In genomic region chr13:81800433-81800832, GRCh38 we compare ENCODE assay signal across 36 cellular contexts.
"Had no signal": no experiment of that assay in that cellular context is flagged by ENCODE, and none has a peak within 500 bp of the region (broad histone marks: within the 10 kb centered on the region; RNA-seq: fewer than 3 reads in every experiment).

No MANE protein-coding gene starts in this region.

- H3K4me1 ChIP-seq: body of pancreas, breast epithelium had no signal

- FAIRE-seq: astrocyte, TTC549 had no signal

- H3K9me3 Mint-ChIP-seq: activated naive CD4-positive, alpha-beta T cell treated with anti-CD3 and anti-CD28 coated beads for 36 hours; activated naive CD8-positive, alpha-beta T cell treated with anti-CD3 and anti-CD28 coated beads, Interleukin-2, amount 10 ng/mL, durations not matched to agents 7 days and 5 days; T-helper 1 cell treated with Interleukin-12 subunit alpha and Interleukin-12 subunit beta and Interleukin-4 antibody, amounts not matched to agents 30 μg/mL and 1 μg/mL, for 36 hours had no signal

- H3K27ac Mint-ChIP-seq: activated B cell treated with CpG ODN at 0.5 μM for 24 hours; activated CD4-positive, alpha-beta memory T cell treated with anti-CD3 and anti-CD28 coated beads for 36 hours; activated CD4-positive, alpha-beta T cell treated with anti-CD3 and anti-CD28 coated beads, Interleukin-2, amount 10 ng/mL, durations not matched to agents 24 days and 14 days; activated CD8-positive, alpha-beta T cell treated with anti-CD3 and anti-CD28 coated beads for 36 hours; activated naive CD4-positive, alpha-beta T cell treated with anti-CD3 and anti-CD28 coated beads for 36 hours; activated naive CD8-positive, alpha-beta T cell; activated naive CD8-positive, alpha-beta T cell treated with anti-CD3 and anti-CD28 coated beads, Interleukin-2, amount 10 ng/mL, durations not matched to agents 7 days and 5 days; activated naive CD8-positive, alpha-beta T cell treated with anti-CD3 and anti-CD28 coated beads, Interleukin-2, amount 50 U/mL, for 24 hours; activated T-cell treated with anti-CD3 and anti-CD28 coated beads, Interleukin-2, amount 50 U/mL, for 72 hours; activated T-helper 1 cell treated with anti-CD3 and anti-CD28 coated beads, Interleukin-12 subunit alpha, Interleukin-12 subunit beta, Interleukin-2, Interleukin-4 antibody, amounts not matched to agents 30 ng/mL and 10 ng/mL and 1 ng/mL, durations not matched to agents 14 hours and 24 hours and 36 hours; activated T-helper 17 cell treated with anti-CD3 and anti-CD28 coated beads, Interleukin-2, amount 50 U/mL, for 72 hours; T-helper 1 cell treated with Interleukin-12 subunit alpha and Interleukin-12 subunit beta and Interleukin-4 antibody, amounts not matched to agents 30 μg/mL and 1 μg/mL, for 36 hours; T-helper 2 cell treated with Interferon-gamma antibody and Interleukin-4, amounts not matched to agents 5 μg/mL and 100 μg/mL, for 36 hours had no signal

- ATAC-seq: activated CD8-positive, alpha-beta T cell treated with anti-CD3 and anti-CD28 coated beads for 36 hours; activated naive CD8-positive, alpha-beta T cell treated with anti-CD3 and anti-CD28 coated beads, Interleukin-2, amount 50 U/mL, for 24 hours; activated T-cell treated with anti-CD3 and anti-CD28 coated beads, Interleukin-2, amount 50 U/mL, for 4 hours; activated T-cell treated with anti-CD3 and anti-CD28 coated beads, Interleukin-2, amount 50 U/mL, for 72 hours; activated T-helper 17 cell treated with anti-CD3 and anti-CD28 coated beads, Interleukin-2, amount 50 U/mL, for 72 hours; body of pancreas had no signal

- H3K4me1 Mint-ChIP-seq: activated B cell treated with CpG ODN at 0.5 μM for 24 hours; activated CD4-positive, alpha-beta T cell treated with anti-CD3 and anti-CD28 coated beads, Interleukin-2, amount 10 ng/mL, durations not matched to agents 24 days and 14 days; activated naive CD8-positive, alpha-beta T cell treated with anti-CD3 and anti-CD28 coated beads, Interleukin-2, amount 10 ng/mL, durations not matched to agents 7 days and 5 days; activated naive CD8-positive, alpha-beta T cell treated with anti-CD3 and anti-CD28 coated beads, Interleukin-2, amount 50 U/mL, for 24 hours; activated T-helper 17 cell treated with anti-CD3 and anti-CD28 coated beads, Interleukin-2, amount 50 U/mL, for 72 hours had no signal

- H3K27me3 Mint-ChIP-seq: activated B cell treated with CpG ODN at 0.5 μM for 24 hours; activated CD4-positive, alpha-beta memory T cell treated with anti-CD3 and anti-CD28 coated beads for 36 hours; activated CD4-positive, alpha-beta T cell treated with anti-CD3 and anti-CD28 coated beads, Interleukin-2, amount 10 ng/mL, durations not matched to agents 24 days and 14 days; activated CD8-positive, alpha-beta T cell treated with anti-CD3 and anti-CD28 coated beads for 36 hours; activated naive CD8-positive, alpha-beta T cell; activated naive CD8-positive, alpha-beta T cell treated with anti-CD3 and anti-CD28 coated beads, Interleukin-2, amount 10 ng/mL, durations not matched to agents 7 days and 5 days; activated naive CD8-positive, alpha-beta T cell treated with anti-CD3 and anti-CD28 coated beads, Interleukin-2, amount 50 U/mL, for 24 hours; activated T-helper 17 cell treated with anti-CD3 and anti-CD28 coated beads, Interleukin-2, amount 50 U/mL, for 72 hours had no signal

- H3K27ac ChIP-seq: body of pancreas, brain microvascular endothelial cell, breast epithelium, VCaP had no signal

- H3K36me3 Mint-ChIP-seq: activated CD4-positive, alpha-beta memory T cell treated with anti-CD3 and anti-CD28 coated beads for 36 hours; activated naive CD8-positive, alpha-beta T cell; activated naive CD8-positive, alpha-beta T cell treated with anti-CD3 and anti-CD28 coated beads, Interleukin-2, amount 10 ng/mL, durations not matched to agents 7 days and 5 days had no signal

- H3K4me3 ChIP-seq: body of pancreas, breast epithelium had no signal

- H3K36me3 ChIP-seq: brain microvascular endothelial cell, breast epithelium had no signal

- H3K4me3 Mint-ChIP-seq: activated B cell treated with CpG ODN at 0.5 μM for 24 hours; activated CD4-positive, alpha-beta memory T cell treated with anti-CD3 and anti-CD28 coated beads for 36 hours; activated CD4-positive, alpha-beta T cell treated with anti-CD3 and anti-CD28 coated beads, Interleukin-2, amount 10 ng/mL, durations not matched to agents 24 days and 14 days; activated CD8-positive, alpha-beta T cell treated with anti-CD3 and anti-CD28 coated beads for 36 hours; activated naive CD4-positive, alpha-beta T cell treated with anti-CD3 and anti-CD28 coated beads for 36 hours; activated naive CD8-positive, alpha-beta T cell; activated naive CD8-positive, alpha-beta T cell treated with anti-CD3 and anti-CD28 coated beads, Interleukin-2, amount 10 ng/mL, durations not matched to agents 7 days and 5 days; activated naive CD8-positive, alpha-beta T cell treated with anti-CD3 and anti-CD28 coated beads, Interleukin-2, amount 50 U/mL, for 24 hours; activated T-cell treated with anti-CD3 and anti-CD28 coated beads, Interleukin-2, amount 50 U/mL, for 4 hours; activated T-cell treated with anti-CD3 and anti-CD28 coated beads, Interleukin-2, amount 50 U/mL, for 72 hours; activated T-helper 1 cell treated with anti-CD3 and anti-CD28 coated beads, Interleukin-12 subunit alpha, Interleukin-12 subunit beta, Interleukin-2, Interleukin-4 antibody, amounts not matched to agents 30 ng/mL and 10 ng/mL and 1 ng/mL, durations not matched to agents 14 hours and 24 hours and 36 hours; activated T-helper 17 cell treated with anti-CD3 and anti-CD28 coated beads, Interleukin-2, amount 50 U/mL, for 72 hours; T-helper 1 cell treated with Interleukin-12 subunit alpha and Interleukin-12 subunit beta and Interleukin-4 antibody, amounts not matched to agents 30 μg/mL and 1 μg/mL, for 36 hours; T-helper 2 cell treated with Interferon-gamma antibody and Interleukin-4, amounts not matched to agents 5 μg/mL and 100 μg/mL, for 36 hours had no signal

- H3K27me3 ChIP-seq: body of pancreas, brain microvascular endothelial cell, breast epithelium had no signal

- DNase-seq: activated B cell treated with CpG ODN at 0.5 μM for 24 hours; activated CD4-positive, alpha-beta memory T cell treated with anti-CD3 and anti-CD28 coated beads for 36 hours; activated CD4-positive, alpha-beta T cell treated with anti-CD3 and anti-CD28 coated beads for 4 hours; activated CD4-positive, alpha-beta T cell treated with anti-CD3 and anti-CD28 coated beads, Interleukin-2, amount 10 ng/mL, durations not matched to agents 24 days and 14 days; activated CD4-positive, alpha-beta T cell treated with anti-CD3 and anti-CD28 coated beads, Interleukin-2, amount 50 U/mL, for 1 hour; activated CD4-positive, alpha-beta T cell treated with anti-CD3 and anti-CD28 coated beads, Interleukin-2, amount 50 U/mL, for 4 hours; activated CD4-positive, CD25-positive, alpha-beta regulatory T cell treated with anti-CD3 and anti-CD28 coated beads, Interleukin-2, amount 50 U/mL, for 72 hours; activated CD8-positive, alpha-beta memory T cell treated with anti-CD3 and anti-CD28 coated beads, Interleukin-2, amount 50 U/mL, for 4 hours; activated CD8-positive, alpha-beta T cell treated with anti-CD3 and anti-CD28 coated beads for 36 hours; activated effector memory CD4-positive, alpha-beta T cell treated with anti-CD3 and anti-CD28 coated beads, Interleukin-2, amount 50 U/mL, for 16 hours; activated gamma-delta T cell treated with Interleukin-2 at 50 U/mL for 16 hours; activated naive CD4-positive, alpha-beta T cell; activated naive CD4-positive, alpha-beta T cell treated with anti-CD3 and anti-CD28 coated beads for 36 hours; activated naive CD4-positive, alpha-beta T cell treated with anti-CD3 and anti-CD28 coated beads, Interleukin-2, amount 50 U/mL, for 16 hours; activated naive CD8-positive, alpha-beta T cell treated with anti-CD3 and anti-CD28 coated beads, Interleukin-2, amount 10 ng/mL, durations not matched to agents 7 days and 5 days; activated naive CD8-positive, alpha-beta T cell treated with anti-CD3 and anti-CD28 coated beads, Interleukin-2, amount 50 U/mL, for 24 hours; activated T-cell treated with anti-CD3 and anti-CD28 coated beads for 4 hours; activated T-cell treated with anti-CD3 and anti-CD28 coated beads, Interleukin-2, amount 50 U/mL, for 1 hour; activated T-cell treated with anti-CD3 and anti-CD28 coated beads, Interleukin-2, amount 50 U/mL, for 4 hours; activated T-cell treated with anti-CD3 and anti-CD28 coated beads, Interleukin-2, amount 50 U/mL, for 72 hours; aorta; body of pancreas; brain microvascular endothelial cell; central memory CD4-positive, alpha-beta T cell; T-helper 1 cell; T-helper 2 cell; T-helper 9 cell had no signal

- H3K9me3 ChIP-seq: body of pancreas, breast epithelium had no signal
